Comparison of ENCODE assay signal across 19 cellular contexts in genomic region chr11:130037881-130038601, GRCh38. TPM values are rescaled to one million over a fixed set of nuclear protein-coding genes. Genes with fewer than 3 reads are reported as not detected.
DNase-seq lines count a peak whose midpoint lies in the region; ATAC-seq, FAIRE-seq and TF ChIP-seq lines count a peak whose summit lies in the region.
"Had no signal": no experiment of that assay in that cellular context is flagged by ENCODE, and none has a peak within 500 bp of the region (broad histone marks: within the 10 kb centered on the region; RNA-seq: fewer than 3 reads in every experiment).

No MANE protein-coding gene starts in this region.

- H3K4me3 ChIP-seq in GM23338 (no peak overlapping the region), PC-3 (ENCODE audit: low read length) (no peak overlapping the region), epithelial cell of esophagus (ENCODE audit: low read length) (no peak overlapping the region), osteoblast (ENCODE audit: insufficient read depth, low read length) (peak overlapping the region; percentile 10)
- H3K4me3 ChIP-seq: left ventricle myocardium inferior, thyroid gland had no signal

- no peak for TF ChIP-seq POLR2A in GM12891 (IDR thresholded peaks at IDR 0.05; ENCODE audit: low read depth, low read length)

- H3K4me3 Mint-ChIP-seq in GM23338 = no peak overlapping the region; the same call in 2 of the 3 replicates
- no peak overlapping the region for H3K4me3 Mint-ChIP-seq in activated T-helper 17 cell treated with anti-CD3 and anti-CD28 coated beads, Interleukin-2, amount 50 U/mL, for 72 hours
- no peak overlapping the region for H3K4me3 Mint-ChIP-seq in activated naive CD8-positive, alpha-beta T cell treated with anti-CD3 and anti-CD28 coated beads, Interleukin-2, amount 50 U/mL, for 24 hours
- H3K4me3 Mint-ChIP-seq: CD8-positive, alpha-beta T cell; dendritic cell treated with granulocyte-macrophage colony-stimulating factor and Interleukin-4, amounts not matched to agents 40 ng/mL and 50 ng/mL, for 4 days; HFFc6 had no signal

- peaks cover 1% of the 10 kb centered on the region; the same call in 2 of the 3 replicates for H3K9me3 Mint-ChIP-seq in GM23338
- no peaks in the 10 kb centered on the region for H3K9me3 Mint-ChIP-seq in activated T-helper 17 cell treated with anti-CD3 and anti-CD28 coated beads, Interleukin-2, amount 50 U/mL, for 72 hours
- no peaks in the 10 kb centered on the region for H3K9me3 Mint-ChIP-seq in activated naive CD8-positive, alpha-beta T cell treated with anti-CD3 and anti-CD28 coated beads, Interleukin-2, amount 50 U/mL, for 24 hours
- H3K9me3 Mint-ChIP-seq: activated naive CD4-positive, alpha-beta T cell treated with anti-CD3 and anti-CD28 coated beads, Interleukin-2, amount 50 U/mL, for 72 hours; CD8-positive, alpha-beta T cell; dendritic cell treated with granulocyte-macrophage colony-stimulating factor and Interleukin-4, amounts not matched to agents 40 ng/mL and 50 ng/mL, for 4 days; HFFc6 had no signal

- H3F3A ChIP-seq in GM23338 (replicated peaks; ENCODE audit: low read depth) (no peaks in the 10 kb centered on the region), PC-3 (ENCODE audit: low read length, unreplicated experiment) (no peaks in the 10 kb centered on the region)

- H3K79me2 ChIP-seq in GM23338 (replicated peaks; ENCODE audit: insufficient read depth) (no peaks in the 10 kb centered on the region), PC-3 (ENCODE audit: low read length) (no peaks in the 10 kb centered on the region), osteoblast (ENCODE audit: insufficient read depth, low read length) (no peaks in the 10 kb centered on the region)

- no peak overlapping the region for H3K4me2 ChIP-seq in GM23338
- H3K4me2 ChIP-seq in PC-3 (ENCODE audit: low read length) = peak overlapping the region; percentile 11
- peak overlapping the region; percentile 42 for H3K4me2 ChIP-seq in osteoblast (ENCODE audit: insufficient read depth, low read length)

- BruUV-seq in PC-3 (replicated peaks; lab: Mats Ljungman, UMichigan) = no TSS peak

- H3K4me1 Mint-ChIP-seq in GM23338 = peaks cover 9% of the 10 kb centered on the region
- no peaks in the 10 kb centered on the region for H3K4me1 Mint-ChIP-seq in activated T-helper 17 cell treated with anti-CD3 and anti-CD28 coated beads, Interleukin-2, amount 50 U/mL, for 72 hours
- H3K4me1 Mint-ChIP-seq in activated naive CD8-positive, alpha-beta T cell treated with anti-CD3 and anti-CD28 coated beads, Interleukin-2, amount 50 U/mL, for 24 hours = no peaks in the 10 kb centered on the region

- H4K20me1 ChIP-seq in GM23338 (replicated peaks; ENCODE audit: insufficient read depth) (no peaks in the 10 kb centered on the region), PC-3 (ENCODE audit: low read length) (no peaks in the 10 kb centered on the region), osteoblast (ENCODE audit: insufficient read depth, low read length) (no peaks in the 10 kb centered on the region)

- H3K9me3 ChIP-seq in PC-3 (ENCODE audit: low read length) = no peaks in the 10 kb centered on the region
- no peaks in the 10 kb centered on the region for H3K9me3 ChIP-seq in osteoblast (ENCODE audit: low read depth, low read length)
- H3K9me3 ChIP-seq: left ventricle myocardium inferior, neutrophil, thyroid gland had no signal

- H3K4me1 ChIP-seq in GM23338 (ENCODE audit: insufficient read depth) (peaks cover 7% of the 10 kb centered on the region; the same call in 1 of the 2 replicates), PC-3 (ENCODE audit: insufficient read depth, low read length) (peaks cover 19% of the 10 kb centered on the region), osteoblast (ENCODE audit: insufficient read depth, low read length) (peaks cover 8% of the 10 kb centered on the region)
- H3K4me1 ChIP-seq: left ventricle myocardium inferior, thyroid gland had no signal

- H3K27me3 ChIP-seq in GM23338 (ENCODE audit: insufficient read depth) (no peaks in the 10 kb centered on the region), PC-3 (ENCODE audit: low read length) (no peaks in the 10 kb centered on the region), osteoblast (ENCODE audit: insufficient read depth, low read length) (no peaks in the 10 kb centered on the region)
- H3K27me3 ChIP-seq: neutrophil, thyroid gland had no signal

- DNase-seq in GM23338 (ENCODE audit: low spot score) = peak; percentile 34
- peak; percentile 48 for DNase-seq in PC-3
- peak; percentile 61 for DNase-seq in epithelial cell of esophagus (ENCODE audit: low read depth)
- DNase-seq in osteoblast (ENCODE audit: insufficient read length, low spot score, missing footprints) = no peak
- no peak for DNase-seq in activated naive CD8-positive, alpha-beta T cell treated with anti-CD3 and anti-CD28 coated beads, Interleukin-2, amount 50 U/mL, for 24 hours
- no peak for DNase-seq in GM12891 (ENCODE audit: insufficient read length, low spot score)
- DNase-seq: CD8-positive, alpha-beta T cell; HFFc6; Karpas-422; left ventricle myocardium inferior; NCI-H1930; stimulated activated CD4-positive, alpha-beta T cell treated with anti-CD3 and anti-CD28 coated beads, Interleukin-12 subunit alpha, Interleukin-12 subunit beta, amount 100 ng/mL, for 4 hours; thyroid gland had no signal

- no peak for FAIRE-seq in GM12891 (lab: Jason Lieb, UNC)
- FAIRE-seq: GM19239 had no signal

- 0 out of 3 replicates have a peak, but pooled peaks cover 2% of the 10 kb centered on the region for H3K36me3 Mint-ChIP-seq in GM23338 (ENCODE audit: low read depth)
- no peaks in the 10 kb centered on the region for H3K36me3 Mint-ChIP-seq in activated T-helper 17 cell treated with anti-CD3 and anti-CD28 coated beads, Interleukin-2, amount 50 U/mL, for 72 hours (ENCODE audit: low read depth)
- no peaks in the 10 kb centered on the region for H3K36me3 Mint-ChIP-seq in activated naive CD8-positive, alpha-beta T cell treated with anti-CD3 and anti-CD28 coated beads, Interleukin-2, amount 50 U/mL, for 24 hours (ENCODE audit: low read depth)
- H3K36me3 Mint-ChIP-seq: activated naive CD4-positive, alpha-beta T cell treated with anti-CD3 and anti-CD28 coated beads, Interleukin-2, amount 50 U/mL, for 72 hours; CD8-positive, alpha-beta T cell had no signal

- H3K9me2 ChIP-seq in GM23338 (ENCODE audit: insufficient read depth) (no peaks in the 10 kb centered on the region), PC-3 (replicated peaks; ENCODE audit: low read length) (no peaks in the 10 kb centered on the region)

- CTCF ChIA-PET in PC-3 (lab: Charles Lee) = no interaction called here

- ATAC-seq in GM23338 (peak; percentile 92), PC-3 (peak; percentile 9; the same call in 1 of the 2 replicates), HG03571 (IDR thresholded peaks at IDR 0.05; ENCODE audit: unreplicated experiment) (no peak)
- no peak for ATAC-seq in activated T-helper 17 cell treated with anti-CD3 and anti-CD28 coated beads, Interleukin-2, amount 50 U/mL, for 72 hours (replicated peaks)
- ATAC-seq in activated naive CD8-positive, alpha-beta T cell treated with anti-CD3 and anti-CD28 coated beads, Interleukin-2, amount 50 U/mL, for 24 hours = no peak
- ATAC-seq: activated naive CD4-positive, alpha-beta T cell treated with anti-CD3 and anti-CD28 coated beads, Interleukin-2, amount 50 U/mL, for 72 hours; CD8-positive, alpha-beta T cell had no signal

- H3K9ac ChIP-seq in PC-3 (ENCODE audit: low read length) = no peak overlapping the region

- 0 out of 2 replicates have a peak overlapping the region, but pooled peaks have one; percentile 43 for H2AFZ ChIP-seq in GM23338
- H2AFZ ChIP-seq in PC-3 (ENCODE audit: low read length) = no peak overlapping the region; the same call in 1 of the 2 replicates
- peak overlapping the region; percentile 41 for H2AFZ ChIP-seq in osteoblast (ENCODE audit: low read length)

- H3K36me3 ChIP-seq in GM23338 (ENCODE audit: insufficient read depth) (no peaks in the 10 kb centered on the region), PC-3 (ENCODE audit: low read depth, low read length) (no peaks in the 10 kb centered on the region), osteoblast (ENCODE audit: insufficient read depth, low read length) (no peaks in the 10 kb centered on the region)
- H3K36me3 ChIP-seq: left ventricle myocardium inferior, neutrophil, thyroid gland had no signal

- peak overlapping the region; percentile 18 for H3K27ac Mint-ChIP-seq in GM23338
- no peak overlapping the region for H3K27ac Mint-ChIP-seq in activated T-helper 17 cell treated with anti-CD3 and anti-CD28 coated beads, Interleukin-2, amount 50 U/mL, for 72 hours
- H3K27ac Mint-ChIP-seq in activated naive CD8-positive, alpha-beta T cell treated with anti-CD3 and anti-CD28 coated beads, Interleukin-2, amount 50 U/mL, for 24 hours = no peak overlapping the region
- H3K27ac Mint-ChIP-seq: activated naive CD4-positive, alpha-beta T cell treated with anti-CD3 and anti-CD28 coated beads, Interleukin-2, amount 50 U/mL, for 72 hours; CD8-positive, alpha-beta T cell; dendritic cell treated with granulocyte-macrophage colony-stimulating factor and Interleukin-4, amounts not matched to agents 40 ng/mL and 50 ng/mL, for 4 days; HFFc6 had no signal

- POLR2A ChIA-PET in PC-3 (lab: Charles Lee; ENCODE audit: unreplicated experiment) = no interaction called here

- H3K27me3 Mint-ChIP-seq in GM23338 (ENCODE audit: insufficient read depth, low read depth, poor library complexity) = peaks cover 7% of the 10 kb centered on the region
- peaks cover 10% of the 10 kb centered on the region for H3K27me3 Mint-ChIP-seq in activated T-helper 17 cell treated with anti-CD3 and anti-CD28 coated beads, Interleukin-2, amount 50 U/mL, for 72 hours
- peaks cover 6% of the 10 kb centered on the region for H3K27me3 Mint-ChIP-seq in activated naive CD8-positive, alpha-beta T cell treated with anti-CD3 and anti-CD28 coated beads, Interleukin-2, amount 50 U/mL, for 24 hours

- intact Hi-C loops in PC-3 (cut with micrococcal nuclease) = no loop called here

- TF ChIP-seq CTCF in GM23338 (conservative IDR thresholded peaks at IDR 0.05; ENCODE audit: low read depth in 2 of 2) (peak in 1 of 2 experiments; percentile 27; a peak in 2 of 4 replicates), PC-3 (conservative IDR thresholded peaks at IDR 0.05; ENCODE audit: low read depth, low read length) (0 out of 2 replicates have a peak, but pooled peaks have one; percentile 22), epithelial cell of esophagus (IDR thresholded peaks at IDR 0.05; ENCODE audit: insufficient read depth, low read depth, low read length, missing control alignments) (no peak), osteoblast (IDR thresholded peaks at IDR 0.05; ENCODE audit: extremely low read depth, low read depth, low read length) (no peak)

- no peak overlapping the region for H3K27ac ChIP-seq in GM23338 (ENCODE audit: low read depth)
- no peak overlapping the region for H3K27ac ChIP-seq in PC-3 (ENCODE audit: low read length)
- H3K27ac ChIP-seq in osteoblast (ENCODE audit: low read depth, low read length) = peak overlapping the region; percentile 12
- H3K27ac ChIP-seq: left ventricle myocardium inferior, neutrophil, thyroid gland had no signal

RNA-seq across cellular contexts. Expression of gene APLP2, which starts 31.7 kb away (rescaled TPM):
- total RNA-seq in GM23338 (2014; rRNA removed; shearing (Covaris generic)) = 291 and 322 TPM in 2 replicates
- polyA plus RNA-seq in GM23338 (2016; fragmentation: Nextera tagmentation; extraction: Ambion mirVana) = 312 and 362 TPM in 2 replicates
- total RNA-seq in PC-3 (2014; rRNA removed) (345 and 371 TPM in 2 replicates), osteoblast (326 and 331 TPM in 2 replicates)
- 10 to 100 TPM; 31.2 to 34.0 TPM for total RNA-seq in activated T-helper 17 cell treated with anti-CD3 and anti-CD28 coated beads, Interleukin-2, amount 50 U/mL, for 72 hours
- 5.1 TPM for polyA plus RNA-seq in GM12891 (2012; ENCODE audit: low read depth, missing spikeins)

RNA-seq across cellular contexts. Expression of gene PRDM10, which starts 35.4 kb away (rescaled TPM):
- total RNA-seq in GM23338 (2014; rRNA removed; shearing (Covaris generic)) = 12.5 and 14.9 TPM in 2 replicates
- 4.0 and 5.2 TPM in 2 replicates for polyA plus RNA-seq in GM23338 (2016; fragmentation: Nextera tagmentation; extraction: Ambion mirVana)
- 7.3 and 8.5 TPM in 2 replicates for total RNA-seq in PC-3 (2014; rRNA removed)
- total RNA-seq in osteoblast = 8.0 and 8.8 TPM in 2 replicates
- 10 to 100 TPM; 12.2 to 16.6 TPM for total RNA-seq in activated T-helper 17 cell treated with anti-CD3 and anti-CD28 coated beads, Interleukin-2, amount 50 U/mL, for 72 hours
- 1.6 TPM for polyA plus RNA-seq in GM12891 (2012; ENCODE audit: low read depth, missing spikeins)

Comparison
In these comparisons a context has a peak if more than half of its experiments do, and no peak if none do; other contexts are left out.
1. ATAC-seq: peak in GM23338 (single experiment) and PC-3 (single experiment); none in activated T-helper 17 cell treated with anti-CD3 and anti-CD28 coated beads, Interleukin-2, amount 50 U/mL, for 72 hours (single experiment), HG03571 (single experiment) and activated naive CD8-positive, alpha-beta T cell treated with anti-CD3 and anti-CD28 coated beads, Interleukin-2, amount 50 U/mL, for 24 hours (single experiment).
2. DNase-seq: peak in GM23338 (single experiment), PC-3 (single experiment) and epithelial cell of esophagus (single experiment); none in osteoblast (single experiment), activated naive CD8-positive, alpha-beta T cell treated with anti-CD3 and anti-CD28 coated beads, Interleukin-2, amount 50 U/mL, for 24 hours (single experiment) and GM12891 (single experiment).